8 cellular contexts compared by ENCODE assay signal in the genomic region with DNA sequence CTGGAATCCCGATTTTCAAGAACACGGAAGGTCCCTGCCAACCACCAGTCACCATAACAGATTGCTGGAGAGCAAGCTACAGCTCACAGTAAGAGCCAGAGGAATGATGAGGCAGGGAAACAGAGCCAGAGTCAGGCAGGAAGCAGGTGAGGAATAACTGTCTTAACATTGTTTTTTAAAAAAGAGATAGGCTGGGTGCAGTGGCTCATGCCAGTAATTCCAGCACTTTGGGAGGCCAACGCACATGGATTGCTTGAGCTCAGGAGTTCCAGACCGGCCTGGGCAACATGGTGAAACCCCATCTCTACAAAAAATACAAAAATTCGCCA. TPM values are rescaled to one million over a fixed set of nuclear protein-coding genes. Genes with fewer than 3 reads are reported as not detected.
DNase-seq lines count a peak whose midpoint lies in the region; ATAC-seq and TF ChIP-seq lines count a peak whose summit lies in the region.
"Had no signal": no experiment of that assay in that cellular context is flagged by ENCODE, and none has a peak within 500 bp of the region (broad histone marks: within the 10 kb centered on the region; RNA-seq: fewer than 3 reads in every experiment).

No MANE protein-coding gene starts in this region.

- CTCF ChIA-PET in WTC11 (lab: Charles Lee) = interaction anchor here (0.6 to 7.9 kb wide), 5 partner anchors 14 to 933 kb away, joined by 3 to 57 read pairs (median 4); a partner anchor contains a TSS

- no peaks in the 10 kb centered on the region for H3K9me3 Mint-ChIP-seq in CD4-positive, CD25-positive, alpha-beta regulatory T cell
- no peaks in the 10 kb centered on the region for H3K9me3 Mint-ChIP-seq in WTC11
- H3K9me3 Mint-ChIP-seq in memory B cell = no peaks in the 10 kb centered on the region

- DNase-seq in CD4-positive, CD25-positive, alpha-beta regulatory T cell = no peak
- DNase-seq in WTC11 (ENCODE audit: low spot score) = no peak
- no peak for DNase-seq in memory B cell (ENCODE audit: low spot score in 2 of 2)
- no peak for DNase-seq in DMS114 treated with DMSO at 0.1 percent for 48 hours (lab: John Stamatoyannopoulos, UW; ENCODE audit: unreplicated experiment)
- DNase-seq: SHP77 treated with DMSO at 0.1 percent for 48 hours had no signal

- peaks cover 77% of the 10 kb centered on the region for H3K4me1 ChIP-seq in CD4-positive, CD25-positive, alpha-beta regulatory T cell (ENCODE audit: control insufficient read depth, insufficient read depth, low read length, poor library complexity, severe bottlenecking)

- H3K4me3 Mint-ChIP-seq in CD4-positive, CD25-positive, alpha-beta regulatory T cell = peak overlapping the region; percentile 70 to 80 (median 75)
- H3K4me3 Mint-ChIP-seq in WTC11 = no peak overlapping the region
- H3K4me3 Mint-ChIP-seq in memory B cell = peak overlapping the region; percentile 57

- POLR2A ChIA-PET in WTC11 (lab: Charles Lee) = no interaction called here

- H3K27me3 Mint-ChIP-seq in CD4-positive, CD25-positive, alpha-beta regulatory T cell = no peaks in the 10 kb centered on the region
- no peaks in the 10 kb centered on the region for H3K27me3 Mint-ChIP-seq in WTC11 (ENCODE audit: low read depth)
- H3K27me3 Mint-ChIP-seq in memory B cell = no peaks in the 10 kb centered on the region

- peaks cover 50% of the 10 kb centered on the region for H3K36me3 ChIP-seq in CD4-positive, CD25-positive, alpha-beta regulatory T cell (ENCODE audit: control insufficient read depth, insufficient read depth, low read length)

- peak overlapping the region; percentile 80 for H3K27ac ChIP-seq in CD4-positive, CD25-positive, alpha-beta regulatory T cell (ENCODE audit: insufficient read depth, low read length, poor library complexity, severe bottlenecking)

- no peaks in the 10 kb centered on the region for H3K27me3 ChIP-seq in CD4-positive, CD25-positive, alpha-beta regulatory T cell (ENCODE audit: control insufficient read depth, insufficient read depth, low read length)

- no peak for TF ChIP-seq CTCF in WTC11 (IDR thresholded peaks at IDR 0.05)

- peaks cover 27 to 97% (median 71%) of the 10 kb centered on the region in 4 donors for H3K4me1 Mint-ChIP-seq in CD4-positive, CD25-positive, alpha-beta regulatory T cell
- H3K4me1 Mint-ChIP-seq in WTC11 = no peaks in the 10 kb centered on the region
- H3K4me1 Mint-ChIP-seq in memory B cell = peaks cover 66% of the 10 kb centered on the region

- H3K9me3 ChIP-seq in CD4-positive, CD25-positive, alpha-beta regulatory T cell (ENCODE audit: control insufficient read depth in 2 of 2, low read length in 2 of 2) = no peaks in the 10 kb centered on the region

- peak overlapping the region; percentile 84 to 99 (median 97) for H3K27ac Mint-ChIP-seq in CD4-positive, CD25-positive, alpha-beta regulatory T cell
- H3K27ac Mint-ChIP-seq in WTC11 (peak overlapping the region; percentile 58), memory B cell (peak overlapping the region; percentile 91)

- no peak for ATAC-seq in CD4-positive, CD25-positive, alpha-beta regulatory T cell (ENCODE audit: low read depth in 2 of 2)
- ATAC-seq in WTC11 (no peak), memory B cell (ENCODE audit: low read depth) (no peak), HG02642 (IDR thresholded peaks at IDR 0.05; ENCODE audit: poor library complexity, unreplicated experiment) (no peak), HG03439 (IDR thresholded peaks at IDR 0.05; ENCODE audit: unreplicated experiment) (no peak)
- ATAC-seq: K562 had no signal

- peaks cover 33% of the 10 kb centered on the region for H3K36me3 Mint-ChIP-seq in CD4-positive, CD25-positive, alpha-beta regulatory T cell
- H3K36me3 Mint-ChIP-seq in WTC11 (no peaks in the 10 kb centered on the region; the same call in 1 of the 2 replicates), memory B cell (peaks cover 10% of the 10 kb centered on the region)

- no peak overlapping the region for H3K4me3 ChIP-seq in CD4-positive, CD25-positive, alpha-beta regulatory T cell (ENCODE audit: low read depth, low read length)
- H3K4me3 ChIP-seq: K562 had no signal

TF ChIP-seq in WTC11, 78 proteins besides CTCF, POLR2A, EP300 and RAD21 (continues in another document):
- TF ChIP-seq, protein P1, sequence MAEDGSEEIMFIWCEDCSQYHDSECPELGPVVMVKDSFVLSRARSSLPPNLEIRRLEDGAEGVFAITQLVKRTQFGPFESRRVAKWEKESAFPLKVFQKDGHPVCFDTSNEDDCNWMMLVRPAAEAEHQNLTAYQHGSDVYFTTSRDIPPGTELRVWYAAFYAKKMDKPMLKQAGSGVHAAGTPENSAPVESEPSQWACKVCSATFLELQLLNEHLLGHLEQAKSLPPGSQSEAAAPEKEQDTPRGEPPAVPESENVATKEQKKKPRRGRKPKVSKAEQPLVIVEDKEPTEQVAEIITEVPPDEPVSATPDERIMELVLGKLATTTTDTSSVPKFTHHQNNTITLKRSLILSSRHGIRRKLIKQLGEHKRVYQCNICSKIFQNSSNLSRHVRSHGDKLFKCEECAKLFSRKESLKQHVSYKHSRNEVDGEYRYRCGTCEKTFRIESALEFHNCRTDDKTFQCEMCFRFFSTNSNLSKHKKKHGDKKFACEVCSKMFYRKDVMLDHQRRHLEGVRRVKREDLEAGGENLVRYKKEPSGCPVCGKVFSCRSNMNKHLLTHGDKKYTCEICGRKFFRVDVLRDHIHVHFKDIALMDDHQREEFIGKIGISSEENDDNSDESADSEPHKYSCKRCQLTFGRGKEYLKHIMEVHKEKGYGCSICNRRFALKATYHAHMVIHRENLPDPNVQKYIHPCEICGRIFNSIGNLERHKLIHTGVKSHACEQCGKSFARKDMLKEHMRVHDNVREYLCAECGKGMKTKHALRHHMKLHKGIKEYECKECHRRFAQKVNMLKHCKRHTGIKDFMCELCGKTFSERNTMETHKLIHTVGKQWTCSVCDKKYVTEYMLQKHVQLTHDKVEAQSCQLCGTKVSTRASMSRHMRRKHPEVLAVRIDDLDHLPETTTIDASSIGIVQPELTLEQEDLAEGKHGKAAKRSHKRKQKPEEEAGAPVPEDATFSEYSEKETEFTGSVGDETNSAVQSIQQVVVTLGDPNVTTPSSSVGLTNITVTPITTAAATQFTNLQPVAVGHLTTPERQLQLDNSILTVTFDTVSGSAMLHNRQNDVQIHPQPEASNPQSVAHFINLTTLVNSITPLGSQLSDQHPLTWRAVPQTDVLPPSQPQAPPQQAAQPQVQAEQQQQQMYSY (CRISPR knock-in tag; IDR thresholded peaks at IDR 0.05) = no peak
- TF ChIP-seq, protein P2, sequence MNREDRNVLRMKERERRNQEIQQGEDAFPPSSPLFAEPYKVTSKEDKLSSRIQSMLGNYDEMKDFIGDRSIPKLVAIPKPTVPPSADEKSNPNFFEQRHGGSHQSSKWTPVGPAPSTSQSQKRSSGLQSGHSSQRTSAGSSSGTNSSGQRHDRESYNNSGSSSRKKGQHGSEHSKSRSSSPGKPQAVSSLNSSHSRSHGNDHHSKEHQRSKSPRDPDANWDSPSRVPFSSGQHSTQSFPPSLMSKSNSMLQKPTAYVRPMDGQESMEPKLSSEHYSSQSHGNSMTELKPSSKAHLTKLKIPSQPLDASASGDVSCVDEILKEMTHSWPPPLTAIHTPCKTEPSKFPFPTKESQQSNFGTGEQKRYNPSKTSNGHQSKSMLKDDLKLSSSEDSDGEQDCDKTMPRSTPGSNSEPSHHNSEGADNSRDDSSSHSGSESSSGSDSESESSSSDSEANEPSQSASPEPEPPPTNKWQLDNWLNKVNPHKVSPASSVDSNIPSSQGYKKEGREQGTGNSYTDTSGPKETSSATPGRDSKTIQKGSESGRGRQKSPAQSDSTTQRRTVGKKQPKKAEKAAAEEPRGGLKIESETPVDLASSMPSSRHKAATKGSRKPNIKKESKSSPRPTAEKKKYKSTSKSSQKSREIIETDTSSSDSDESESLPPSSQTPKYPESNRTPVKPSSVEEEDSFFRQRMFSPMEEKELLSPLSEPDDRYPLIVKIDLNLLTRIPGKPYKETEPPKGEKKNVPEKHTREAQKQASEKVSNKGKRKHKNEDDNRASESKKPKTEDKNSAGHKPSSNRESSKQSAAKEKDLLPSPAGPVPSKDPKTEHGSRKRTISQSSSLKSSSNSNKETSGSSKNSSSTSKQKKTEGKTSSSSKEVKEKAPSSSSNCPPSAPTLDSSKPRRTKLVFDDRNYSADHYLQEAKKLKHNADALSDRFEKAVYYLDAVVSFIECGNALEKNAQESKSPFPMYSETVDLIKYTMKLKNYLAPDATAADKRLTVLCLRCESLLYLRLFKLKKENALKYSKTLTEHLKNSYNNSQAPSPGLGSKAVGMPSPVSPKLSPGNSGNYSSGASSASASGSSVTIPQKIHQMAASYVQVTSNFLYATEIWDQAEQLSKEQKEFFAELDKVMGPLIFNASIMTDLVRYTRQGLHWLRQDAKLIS (CRISPR knock-in tag; IDR thresholded peaks at IDR 0.05; ENCODE audit: borderline replicate concordance) = no peak
- no peak for TF ChIP-seq ZNF232 (CRISPR knock-in tag; IDR thresholded peaks at IDR 0.05)

RNA-seq across cellular contexts. Expression of a gene that starts 13.5 kb away (rescaled TPM):
- 18.7 TPM for total RNA-seq in CD4-positive, CD25-positive, alpha-beta regulatory T cell
- polyA plus RNA-seq in CD4-positive, CD25-positive, alpha-beta regulatory T cell = 10 to 100 TPM; 10.9 to 16.4 (median 12.1) TPM
- total RNA-seq in WTC11 (2021) = 15.8 to 18.6 TPM (median 16.0 TPM) in 3 replicates

RNA-seq across cellular contexts. Expression of a gene that starts 24.0 kb away (rescaled TPM):
- total RNA-seq in CD4-positive, CD25-positive, alpha-beta regulatory T cell = 67.5 TPM
- polyA plus RNA-seq in CD4-positive, CD25-positive, alpha-beta regulatory T cell = 10 to 100 TPM; 44.2 to 58.0 (median 47.4) TPM
- total RNA-seq in WTC11 (2021) = 7.5 to 11.1 TPM (median 9.6 TPM) in 3 replicates

RNA-seq across cellular contexts. Expression of a gene that starts 36.1 kb away (rescaled TPM):
- 24.0 TPM for total RNA-seq in CD4-positive, CD25-positive, alpha-beta regulatory T cell
- polyA plus RNA-seq in CD4-positive, CD25-positive, alpha-beta regulatory T cell = 1 to 10 TPM; 2.4 to 7.0 (median 4.8) TPM
- total RNA-seq in WTC11 (2021) = not detected in 3 replicates
- total RNA-seq: K562 had no signal

RNA-seq across cellular contexts. Expression of a gene that starts 53.9 kb away (rescaled TPM):
- total RNA-seq in CD4-positive, CD25-positive, alpha-beta regulatory T cell = 389 TPM
- 10 to 100 TPM; 66.6 to 78.6 (median 75.1) TPM for polyA plus RNA-seq in CD4-positive, CD25-positive, alpha-beta regulatory T cell
- total RNA-seq in WTC11 (2021) = 214 to 272 TPM (median 227 TPM) in 3 replicates

RNA-seq across cellular contexts. Expression of a gene that starts 54.0 kb away (rescaled TPM):
- total RNA-seq in CD4-positive, CD25-positive, alpha-beta regulatory T cell = 7.1 TPM
- polyA plus RNA-seq in CD4-positive, CD25-positive, alpha-beta regulatory T cell = 1 to 10 TPM; 1.3 to 2.4 (median 1.9) TPM
- 3.8 to 6.5 TPM (median 4.2 TPM) in 3 replicates for total RNA-seq in WTC11 (2021)

Comparison
In these comparisons a context has a peak if more than half of its experiments do, and no peak if none do; other contexts are left out.
1. RNA of a gene that starts 36.1 kb away (total RNA-seq): 24.0 TPM in CD4-positive, CD25-positive, alpha-beta regulatory T cell (single experiment); not detected in WTC11; every median in the first group is over 10 times any median in the second.
2. Peak in every context shown above with its lines, with median percentiles within 50 percentile points of each other: H3K27ac Mint-ChIP-seq.